In the genomic region with DNA sequence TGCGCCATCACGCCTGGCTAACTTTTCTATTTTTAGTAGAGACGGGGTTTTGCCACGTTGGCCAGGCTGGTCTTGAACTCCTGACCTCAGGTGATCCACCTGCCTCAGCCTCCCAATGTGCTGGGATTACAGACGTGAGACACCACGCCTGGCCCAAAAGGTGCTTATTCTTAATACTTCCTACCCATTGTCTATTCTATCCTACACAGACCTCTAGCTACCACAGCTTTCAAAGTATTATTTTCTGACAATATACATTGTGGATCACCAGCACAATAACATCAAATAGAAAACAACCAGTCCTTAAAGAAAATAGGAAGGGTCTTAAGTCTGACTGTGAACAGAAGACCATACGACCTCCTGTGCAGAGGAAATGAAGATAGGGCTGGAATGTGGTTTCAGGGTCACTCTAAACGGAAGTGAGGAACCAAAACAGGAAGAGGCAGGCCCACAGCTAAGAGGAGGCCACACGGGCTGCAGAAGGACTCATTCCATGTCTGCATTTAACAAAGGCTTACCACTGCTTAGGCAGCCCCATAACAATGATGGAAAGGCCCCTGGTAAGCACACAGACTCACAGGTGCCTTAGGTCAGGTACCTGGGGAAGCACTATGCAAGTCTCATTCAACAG, we compare ENCODE assay signal across 9 cellular contexts.
A peak's percentile ranks its signal among the peaks of the same experiment; 100 is the strongest.
DNase-seq lines count a peak whose midpoint lies in the region; ATAC-seq and TF ChIP-seq lines count a peak whose summit lies in the region.
"Had no signal": no experiment of that assay in that cellular context is flagged by ENCODE, and none has a peak within 500 bp of the region (broad histone marks: within the 10 kb centered on the region; RNA-seq: fewer than 3 reads in every experiment).

No MANE protein-coding gene starts in this region.

- DNase-seq in SIG-M5 treated with dmso at 0.1 percent for 504 hours (lab: John Stamatoyannopoulos, UW; ENCODE audit: unreplicated experiment) (peak; percentile 38), SIG-M5 (lab: John Stamatoyannopoulos, UW) (no peak), progenitor cell of endocrine pancreas (ENCODE audit: low spot score, unreplicated experiment) (no peak), OCI-M2 (lab: John Stamatoyannopoulos, UW; ENCODE audit: unreplicated experiment) (no peak), cortex of kidney (lab: John Stamatoyannopoulos, UW) (no peak), GOT3 (lab: John Stamatoyannopoulos, UW) (no peak)
- peak; percentile 45 for DNase-seq in Jurkat, Clone E6-1 (ENCODE audit: low read depth, low spot score)
- DNase-seq in activated naive CD8-positive, alpha-beta T cell treated with anti-CD3 and anti-CD28 coated beads, Interleukin-2, amount 10 ng/mL, durations not matched to agents 7 days and 5 days: peak; percentile 42
- DNase-seq: activated CD4-positive, alpha-beta T cell treated with anti-CD3 and anti-CD28 coated beads, Interleukin-2, amount 50 U/mL, for 1 hour had no signal

- H3K9me3 Mint-ChIP-seq in activated naive CD8-positive, alpha-beta T cell treated with anti-CD3 and anti-CD28 coated beads, Interleukin-2, amount 10 ng/mL, durations not matched to agents 7 days and 5 days: peaks cover 6% of the 10 kb centered on the region
- H3K9me3 Mint-ChIP-seq in progenitor cell of endocrine pancreas (ENCODE audit: low read depth): peaks cover 17% of the 10 kb centered on the region

- H3K4me3 Mint-ChIP-seq in activated naive CD8-positive, alpha-beta T cell treated with anti-CD3 and anti-CD28 coated beads, Interleukin-2, amount 10 ng/mL, durations not matched to agents 7 days and 5 days: peak overlapping the region; percentile 85
- no peak overlapping the region for H3K4me3 Mint-ChIP-seq in progenitor cell of endocrine pancreas (ENCODE audit: low read depth)

- H3K4me3 ChIP-seq in Jurkat, Clone E6-1 (ENCODE audit: low read length): peak overlapping the region; percentile 13

- peak; percentile 97 for ATAC-seq in activated naive CD8-positive, alpha-beta T cell treated with anti-CD3 and anti-CD28 coated beads, Interleukin-2, amount 10 ng/mL, durations not matched to agents 7 days and 5 days (ENCODE audit: low read depth)

- peaks cover 27% of the 10 kb centered on the region for H3K36me3 Mint-ChIP-seq in activated naive CD8-positive, alpha-beta T cell treated with anti-CD3 and anti-CD28 coated beads, Interleukin-2, amount 10 ng/mL, durations not matched to agents 7 days and 5 days
- peaks cover 18% of the 10 kb centered on the region for H3K36me3 Mint-ChIP-seq in progenitor cell of endocrine pancreas (ENCODE audit: insufficient read depth)

- H3K27me3 Mint-ChIP-seq in activated naive CD8-positive, alpha-beta T cell treated with anti-CD3 and anti-CD28 coated beads, Interleukin-2, amount 10 ng/mL, durations not matched to agents 7 days and 5 days: no peaks in the 10 kb centered on the region
- no peaks in the 10 kb centered on the region for H3K27me3 Mint-ChIP-seq in progenitor cell of endocrine pancreas

- peaks cover 33% of the 10 kb centered on the region for H3K4me1 Mint-ChIP-seq in activated naive CD8-positive, alpha-beta T cell treated with anti-CD3 and anti-CD28 coated beads, Interleukin-2, amount 10 ng/mL, durations not matched to agents 7 days and 5 days
- peaks cover 2% of the 10 kb centered on the region for H3K4me1 Mint-ChIP-seq in progenitor cell of endocrine pancreas (ENCODE audit: low read depth)

- no peak for TF ChIP-seq CTCF in progenitor cell of endocrine pancreas (IDR thresholded peaks at IDR 0.05; ENCODE audit: unreplicated experiment)

- H3K27ac Mint-ChIP-seq in activated naive CD8-positive, alpha-beta T cell treated with anti-CD3 and anti-CD28 coated beads, Interleukin-2, amount 10 ng/mL, durations not matched to agents 7 days and 5 days: peak overlapping the region; percentile 90
- H3K27ac Mint-ChIP-seq in progenitor cell of endocrine pancreas: peak overlapping the region; percentile 33

- POLR2A ChIA-PET in activated naive CD8-positive, alpha-beta T cell treated with anti-CD3 and anti-CD28 coated beads, Interleukin-2, amount 10 ng/mL, durations not matched to agents 7 days and 5 days (lab: Charles Lee): interaction anchor here (0.8 to 1.2 kb wide), 4 partner anchors 23 to 137 kb away, joined by 3 to 6 read pairs (median 4); a partner anchor contains a TSS

Comparison
In these comparisons a context has a peak if more than half of its experiments do, and no peak if none do; other contexts are left out.
1. DNase-seq: peak in SIG-M5 treated with dmso at 0.1 percent for 504 hours (single experiment), Jurkat, Clone E6-1 (single experiment) and activated naive CD8-positive, alpha-beta T cell treated with anti-CD3 and anti-CD28 coated beads, Interleukin-2, amount 10 ng/mL, durations not matched to agents 7 days and 5 days (single experiment); none in SIG-M5 (single experiment), progenitor cell of endocrine pancreas (single experiment), OCI-M2 (single experiment), cortex of kidney (single experiment) and GOT3 (single experiment).